26 cellular contexts compared by ENCODE assay signal in genomic region chr3:2628117-2628516, GRCh38.
"Had no signal": no experiment of that assay in that cellular context is flagged by ENCODE, and none has a peak within 500 bp of the region (broad histone marks: within the 10 kb centered on the region; RNA-seq: fewer than 3 reads in every experiment).

No MANE protein-coding gene starts in this region.

- H3K4me1 Mint-ChIP-seq: activated CD4-positive, alpha-beta memory T cell treated with anti-CD3 and anti-CD28 coated beads, Interleukin-2, amount 10 ng/mL, durations not matched to agents 7 days and 5 days; activated CD4-positive, alpha-beta T cell treated with anti-CD3 and anti-CD28 coated beads for 36 hours; activated CD4-positive, alpha-beta T cell treated with anti-CD3 and anti-CD28 coated beads, Interleukin-2, amount 10 ng/mL, durations not matched to agents 24 days and 14 days had no signal

- DNase-seq: activated CD4-positive, alpha-beta memory T cell treated with anti-CD3 and anti-CD28 coated beads, Interleukin-2, amount 10 ng/mL, durations not matched to agents 7 days and 5 days; activated CD4-positive, alpha-beta T cell treated with anti-CD3 and anti-CD28 coated beads for 36 hours; activated CD4-positive, alpha-beta T cell treated with anti-CD3 and anti-CD28 coated beads, Interleukin-2, amount 10 ng/mL, durations not matched to agents 24 days and 14 days; activated CD4-positive, alpha-beta T cell treated with anti-CD3 and anti-CD28 coated beads, Interleukin-2, amount 50 U/mL, for 4 hours; activated CD4-positive, CD25-positive, alpha-beta regulatory T cell; activated CD4-positive, CD25-positive, alpha-beta regulatory T cell treated with anti-CD3 and anti-CD28 coated beads, Interleukin-2, amount 50 U/mL, for 72 hours; activated CD8-positive, alpha-beta memory T cell treated with anti-CD3 and anti-CD28 coated beads, Interleukin-2, amount 50 U/mL, for 48 hours; activated effector memory CD4-positive, alpha-beta T cell treated with Interleukin-2 at 50 U/mL for 16 hours; activated gamma-delta T cell treated with Interleukin-2 at 50 U/mL for 16 hours; activated naive CD4-positive, alpha-beta T cell treated with anti-CD3 and anti-CD28 coated beads, Interleukin-2, amount 50 U/mL, for 16 hours; activated naive CD4-positive, alpha-beta T cell treated with Interleukin-2 at 50 U/mL for 16 hours; activated T-cell treated with anti-CD3 and anti-CD28 coated beads for 4 hours; activated T-cell treated with anti-CD3 and anti-CD28 coated beads, Interleukin-2, amount 50 U/mL, for 24 hours; activated T-cell treated with anti-CD3 and anti-CD28 coated beads, Interleukin-2, amount 50 U/mL, for 72 hours; amniotic stem cell; anterior cingulate cortex; caudate nucleus; cortex of kidney; dermis blood vessel endothelial cell; effector CD4-positive, alpha-beta T cell; effector memory CD8-positive, alpha-beta T cell; foreskin fibroblast; head of caudate nucleus; T-helper 2 cell had no signal

- H3K36me3 Mint-ChIP-seq: activated naive CD8-positive, alpha-beta T cell had no signal

- H3K27ac Mint-ChIP-seq: activated CD4-positive, alpha-beta memory T cell treated with anti-CD3 and anti-CD28 coated beads, Interleukin-2, amount 10 ng/mL, durations not matched to agents 7 days and 5 days; activated CD4-positive, alpha-beta T cell treated with anti-CD3 and anti-CD28 coated beads for 36 hours; activated CD4-positive, alpha-beta T cell treated with anti-CD3 and anti-CD28 coated beads, Interleukin-2, amount 10 ng/mL, durations not matched to agents 24 days and 14 days; activated naive CD8-positive, alpha-beta T cell; activated T-cell treated with anti-CD3 and anti-CD28 coated beads, Interleukin-2, amount 50 U/mL, for 24 hours; activated T-cell treated with anti-CD3 and anti-CD28 coated beads, Interleukin-2, amount 50 U/mL, for 72 hours; effector memory CD8-positive, alpha-beta T cell had no signal

- ATAC-seq: activated CD4-positive, alpha-beta T cell treated with anti-CD3 and anti-CD28 coated beads for 36 hours; activated T-cell treated with anti-CD3 and anti-CD28 coated beads, Interleukin-2, amount 50 U/mL, for 72 hours; effector memory CD8-positive, alpha-beta T cell; esophagus mucosa had no signal

- H3K27me3 Mint-ChIP-seq: activated CD4-positive, alpha-beta memory T cell treated with anti-CD3 and anti-CD28 coated beads, Interleukin-2, amount 10 ng/mL, durations not matched to agents 7 days and 5 days; activated CD4-positive, alpha-beta T cell treated with anti-CD3 and anti-CD28 coated beads for 36 hours; activated CD4-positive, alpha-beta T cell treated with anti-CD3 and anti-CD28 coated beads, Interleukin-2, amount 10 ng/mL, durations not matched to agents 24 days and 14 days; effector memory CD8-positive, alpha-beta T cell had no signal

- H3K4me3 Mint-ChIP-seq: activated CD4-positive, alpha-beta memory T cell treated with anti-CD3 and anti-CD28 coated beads, Interleukin-2, amount 10 ng/mL, durations not matched to agents 7 days and 5 days; activated CD4-positive, alpha-beta T cell treated with anti-CD3 and anti-CD28 coated beads for 36 hours; activated CD4-positive, alpha-beta T cell treated with anti-CD3 and anti-CD28 coated beads, Interleukin-2, amount 10 ng/mL, durations not matched to agents 24 days and 14 days; activated naive CD8-positive, alpha-beta T cell; activated T-cell treated with anti-CD3 and anti-CD28 coated beads, Interleukin-2, amount 50 U/mL, for 24 hours; activated T-cell treated with anti-CD3 and anti-CD28 coated beads, Interleukin-2, amount 50 U/mL, for 72 hours; effector memory CD8-positive, alpha-beta T cell had no signal

- H3K9me3 Mint-ChIP-seq: activated CD4-positive, alpha-beta memory T cell treated with anti-CD3 and anti-CD28 coated beads, Interleukin-2, amount 10 ng/mL, durations not matched to agents 7 days and 5 days; activated CD4-positive, alpha-beta T cell treated with anti-CD3 and anti-CD28 coated beads, Interleukin-2, amount 10 ng/mL, durations not matched to agents 24 days and 14 days; activated T-cell treated with anti-CD3 and anti-CD28 coated beads, Interleukin-2, amount 50 U/mL, for 24 hours; activated T-cell treated with anti-CD3 and anti-CD28 coated beads, Interleukin-2, amount 50 U/mL, for 72 hours; effector memory CD8-positive, alpha-beta T cell had no signal
